8 cellular contexts compared by ENCODE assay signal in genomic region chr3:29324180-29324651, GRCh38. TPM values are rescaled to one million over a fixed set of nuclear protein-coding genes. Genes with fewer than 3 reads are reported as not detected.
DNase-seq lines count a peak whose midpoint lies in the region; ATAC-seq and TF ChIP-seq lines count a peak whose summit lies in the region.

No MANE protein-coding gene starts in this region.

- no peaks in the 10 kb centered on the region for H3K79me2 ChIP-seq in OCI-LY7 (ENCODE audit: insufficient read depth, low read depth, low read length)

- peaks cover 11% of the 10 kb centered on the region for H3K4me1 Mint-ChIP-seq in stimulated activated memory B cell treated with anti-CD40 and anti-IgM and Interleukin-4, amounts not matched to agents 10 μg/mL and 1 μg/mL and 100 μg/mL, for 72 hours
- no peaks in the 10 kb centered on the region for H3K4me1 Mint-ChIP-seq in natural killer cell treated with Interleukin-12 subunit alpha and Interleukin-12 subunit beta and Interleukin-15 and Interleukin-18, amount 100 ng/mL, for 72 hours (ENCODE audit: low read depth in 2 of 2)
- H3K4me1 Mint-ChIP-seq in activated CD4-positive, alpha-beta memory T cell treated with anti-CD3 and anti-CD28 coated beads for 36 hours (ENCODE audit: low read depth), result no peaks in the 10 kb centered on the region

- peak overlapping the region; percentile 68 for H3K4me2 ChIP-seq in OCI-LY7 (ENCODE audit: low read length)

- ATAC-seq in GM18511 (IDR thresholded peaks at IDR 0.05; ENCODE audit: unreplicated experiment), result peak; percentile 96
- ATAC-seq in HG02678 (IDR thresholded peaks at IDR 0.05; ENCODE audit: unreplicated experiment), result peak; percentile 98
- peak; percentile 68 for ATAC-seq in Right ventricle myocardium superior (ENCODE audit: poor library complexity)
- ATAC-seq in stimulated activated memory B cell treated with anti-CD40 and anti-IgM and Interleukin-4, amounts not matched to agents 10 μg/mL and 1 μg/mL and 100 μg/mL, for 72 hours, result peak; percentile 41
- ATAC-seq in natural killer cell treated with Interleukin-12 subunit alpha and Interleukin-12 subunit beta and Interleukin-15 and Interleukin-18, amount 100 ng/mL, for 72 hours, result no peak

- H3K9me3 ChIP-seq in OCI-LY7 (ENCODE audit: low read length), result no peaks in the 10 kb centered on the region

- DNase-seq in OCI-LY7 (ENCODE audit: low spot score), result peak; percentile 46
- DNase-seq in Right ventricle myocardium superior, result peak; percentile 50
- no peak for DNase-seq in natural killer cell treated with Interleukin-12 subunit alpha and Interleukin-12 subunit beta and Interleukin-15 and Interleukin-18, amount 100 ng/mL, for 72 hours (ENCODE audit: low spot score)
- DNase-seq in putamen (ENCODE audit: low spot score), result no peak
- no peak for DNase-seq in activated CD4-positive, alpha-beta memory T cell treated with anti-CD3 and anti-CD28 coated beads for 36 hours

- H2AFZ ChIP-seq in OCI-LY7 (ENCODE audit: low read length), result peak overlapping the region; percentile 86

- H3K4me1 ChIP-seq in OCI-LY7 (ENCODE audit: insufficient read depth, low read length, poor library complexity, severe bottlenecking), result peaks cover 19% of the 10 kb centered on the region

- H3K36me3 ChIP-seq in OCI-LY7 (ENCODE audit: insufficient read depth, low read length), result no peaks in the 10 kb centered on the region

- no peaks in the 10 kb centered on the region for H3K9me2 ChIP-seq in OCI-LY7 (ENCODE audit: insufficient read depth, low read length)

- intact Hi-C loops in OCI-LY7 (cut with micrococcal nuclease; ENCODE audit: unreplicated experiment), result no loop called here
- intact Hi-C loops in Right ventricle myocardium superior (cut with DNase I), result no loop called here
- intact Hi-C loops in activated CD4-positive, alpha-beta memory T cell treated with anti-CD3 and anti-CD28 coated beads for 36 hours (cut with micrococcal nuclease), result no loop called here

- H3K27ac ChIP-seq in OCI-LY7 (ENCODE audit: low read depth, low read length, poor library complexity, severe bottlenecking), result peak overlapping the region; percentile 23

- H3K9me3 Mint-ChIP-seq in stimulated activated memory B cell treated with anti-CD40 and anti-IgM and Interleukin-4, amounts not matched to agents 10 μg/mL and 1 μg/mL and 100 μg/mL, for 72 hours, result peaks cover 7% of the 10 kb centered on the region
- H3K9me3 Mint-ChIP-seq in natural killer cell treated with Interleukin-12 subunit alpha and Interleukin-12 subunit beta and Interleukin-15 and Interleukin-18, amount 100 ng/mL, for 72 hours, result peaks cover 11% of the 10 kb centered on the region
- no peaks in the 10 kb centered on the region for H3K9me3 Mint-ChIP-seq in activated CD4-positive, alpha-beta memory T cell treated with anti-CD3 and anti-CD28 coated beads for 36 hours

- H3K4me3 ChIP-seq in OCI-LY7 (ENCODE audit: low read depth, low read length, poor library complexity, severe bottlenecking), result peak overlapping the region; percentile 28

- H3K4me3 Mint-ChIP-seq in stimulated activated memory B cell treated with anti-CD40 and anti-IgM and Interleukin-4, amounts not matched to agents 10 μg/mL and 1 μg/mL and 100 μg/mL, for 72 hours, result peak overlapping the region; percentile 10
- H3K4me3 Mint-ChIP-seq in natural killer cell treated with Interleukin-12 subunit alpha and Interleukin-12 subunit beta and Interleukin-15 and Interleukin-18, amount 100 ng/mL, for 72 hours, result no peak overlapping the region
- no peak overlapping the region for H3K4me3 Mint-ChIP-seq in activated CD4-positive, alpha-beta memory T cell treated with anti-CD3 and anti-CD28 coated beads for 36 hours

- POLR2A ChIA-PET in OCI-LY7 (lab: Charles Lee), result interaction anchor here (0.6 to 1.6 kb wide), 6 partner anchors 9 to 623 kb away, joined by 3 to 6 read pairs (median 3); no protein-coding TSS in a partner anchor
- POLR2A ChIA-PET in activated CD4-positive, alpha-beta memory T cell treated with anti-CD3 and anti-CD28 coated beads for 36 hours (lab: Charles Lee), result no interaction called here

- no peak for TF ChIP-seq CTCF in OCI-LY7 (conservative IDR thresholded peaks at IDR 0.05; ENCODE audit: low read length)

- no peaks in the 10 kb centered on the region for H4K20me1 ChIP-seq in OCI-LY7 (ENCODE audit: insufficient read depth, low read length)

- H3K27ac Mint-ChIP-seq in stimulated activated memory B cell treated with anti-CD40 and anti-IgM and Interleukin-4, amounts not matched to agents 10 μg/mL and 1 μg/mL and 100 μg/mL, for 72 hours, result no peak overlapping the region
- H3K27ac Mint-ChIP-seq in natural killer cell treated with Interleukin-12 subunit alpha and Interleukin-12 subunit beta and Interleukin-15 and Interleukin-18, amount 100 ng/mL, for 72 hours, result no peak overlapping the region
- no peak overlapping the region for H3K27ac Mint-ChIP-seq in activated CD4-positive, alpha-beta memory T cell treated with anti-CD3 and anti-CD28 coated beads for 36 hours

- no peaks in the 10 kb centered on the region for H3K27me3 Mint-ChIP-seq in stimulated activated memory B cell treated with anti-CD40 and anti-IgM and Interleukin-4, amounts not matched to agents 10 μg/mL and 1 μg/mL and 100 μg/mL, for 72 hours
- no peaks in the 10 kb centered on the region for H3K27me3 Mint-ChIP-seq in natural killer cell treated with Interleukin-12 subunit alpha and Interleukin-12 subunit beta and Interleukin-15 and Interleukin-18, amount 100 ng/mL, for 72 hours
- no peaks in the 10 kb centered on the region for H3K27me3 Mint-ChIP-seq in activated CD4-positive, alpha-beta memory T cell treated with anti-CD3 and anti-CD28 coated beads for 36 hours

- CTCF ChIA-PET in OCI-LY7 (lab: Charles Lee; ENCODE audit: unreplicated experiment), result no interaction called here
- CTCF ChIA-PET in activated CD4-positive, alpha-beta memory T cell treated with anti-CD3 and anti-CD28 coated beads for 36 hours (lab: Charles Lee), result no interaction called here

- no TSS peak for BruUV-seq in OCI-LY7 (replicated peaks; lab: Mats Ljungman, UMichigan)

- no peaks in the 10 kb centered on the region for H3K36me3 Mint-ChIP-seq in stimulated activated memory B cell treated with anti-CD40 and anti-IgM and Interleukin-4, amounts not matched to agents 10 μg/mL and 1 μg/mL and 100 μg/mL, for 72 hours
- H3K36me3 Mint-ChIP-seq in natural killer cell treated with Interleukin-12 subunit alpha and Interleukin-12 subunit beta and Interleukin-15 and Interleukin-18, amount 100 ng/mL, for 72 hours, result no peaks in the 10 kb centered on the region
- H3K36me3 Mint-ChIP-seq in activated CD4-positive, alpha-beta memory T cell treated with anti-CD3 and anti-CD28 coated beads for 36 hours, result no peaks in the 10 kb centered on the region

RNA-seq across cellular contexts. Expression of gene RBMS3, which starts 43.3 kb away (rescaled TPM):
- 1.0 and 2.0 TPM in 2 replicates for total RNA-seq in OCI-LY7 (2014; rRNA removed; shearing (Covaris generic))
- total RNA-seq in OCI-LY7 (2022), result not detected in 2 replicates
- total RNA-seq in Right ventricle myocardium superior, result 25.3 TPM
- total RNA-seq in natural killer cell treated with Interleukin-12 subunit alpha and Interleukin-12 subunit beta and Interleukin-15 and Interleukin-18, amount 100 ng/mL, for 72 hours, result 1 to 10 TPM; 1.4 to 3.5 TPM
- total RNA-seq in activated CD4-positive, alpha-beta memory T cell treated with anti-CD3 and anti-CD28 coated beads for 36 hours, result 1 to 10 TPM; 1.6 TPM

Comparison
In these comparisons a context has a peak if more than half of its experiments do, and no peak if none do; other contexts are left out.
1. ATAC-seq: peak in GM18511 (single experiment), HG02678 (single experiment), Right ventricle myocardium superior (single experiment) and stimulated activated memory B cell treated with anti-CD40 and anti-IgM and Interleukin-4, amounts not matched to agents 10 μg/mL and 1 μg/mL and 100 μg/mL, for 72 hours (single experiment); none in natural killer cell treated with Interleukin-12 subunit alpha and Interleukin-12 subunit beta and Interleukin-15 and Interleukin-18, amount 100 ng/mL, for 72 hours (0 of 2).
2. DNase-seq: peak in OCI-LY7 (single experiment) and Right ventricle myocardium superior (single experiment); none in natural killer cell treated with Interleukin-12 subunit alpha and Interleukin-12 subunit beta and Interleukin-15 and Interleukin-18, amount 100 ng/mL, for 72 hours (single experiment), putamen (single experiment) and activated CD4-positive, alpha-beta memory T cell treated with anti-CD3 and anti-CD28 coated beads for 36 hours (single experiment).